22 cellular contexts compared by ENCODE assay signal in genomic region chr18:57927511-57927910, GRCh38.
DNase-seq lines count a peak whose midpoint lies in the region; ATAC-seq, FAIRE-seq and TF ChIP-seq lines count a peak whose summit lies in the region.
"Had no signal": no experiment of that assay in that cellular context is flagged by ENCODE, and none has a peak within 500 bp of the region (broad histone marks: within the 10 kb centered on the region; RNA-seq: fewer than 3 reads in every experiment).

No MANE protein-coding gene starts in this region.

- H3K4me1 Mint-ChIP-seq in activated naive CD4-positive, alpha-beta T cell treated with anti-CD3 and anti-CD28 coated beads, Interleukin-2, amount 50 U/mL, for 24 hours, result peaks cover 5% of the 10 kb centered on the region
- H3K4me1 Mint-ChIP-seq in osteocyte (ENCODE audit: unreplicated experiment), result peaks cover 18% of the 10 kb centered on the region
- H3K4me1 Mint-ChIP-seq: CD4-positive, CD25-positive, alpha-beta regulatory T cell had no signal

- no peak overlapping the region for H3K9ac ChIP-seq in HepG2 (ENCODE audit: insufficient read depth, low read depth, low read length)
- H3K9ac ChIP-seq: BLaER1 had no signal

- BruUV-seq in HepG2 (replicated peaks; lab: Mats Ljungman, UMichigan), result no TSS peak

- H3K9me3 Mint-ChIP-seq in activated naive CD4-positive, alpha-beta T cell treated with anti-CD3 and anti-CD28 coated beads, Interleukin-2, amount 50 U/mL, for 24 hours, result no peaks in the 10 kb centered on the region
- no peaks in the 10 kb centered on the region for H3K9me3 Mint-ChIP-seq in osteocyte (ENCODE audit: unreplicated experiment)
- H3K9me3 Mint-ChIP-seq: CD8-positive, alpha-beta T cell had no signal

- no peaks in the 10 kb centered on the region for H3K36me3 Mint-ChIP-seq in activated naive CD4-positive, alpha-beta T cell treated with anti-CD3 and anti-CD28 coated beads, Interleukin-2, amount 50 U/mL, for 24 hours
- no peaks in the 10 kb centered on the region for H3K36me3 Mint-ChIP-seq in osteocyte (ENCODE audit: unreplicated experiment)
- H3K36me3 Mint-ChIP-seq: CD4-positive, CD25-positive, alpha-beta regulatory T cell; CD8-positive, alpha-beta T cell had no signal

- TF ChIP-seq RAD21 in HepG2 (CRISPR knock-in tag; IDR thresholded peaks at IDR 0.05), result no peak

- CTCF ChIA-PET in HepG2 (lab: Yijun Ruan, JAX; ENCODE audit: low intra/inter-chr PET ratio, low total read pairs), result no interaction called here

- TF ChIP-seq EP300 in HepG2 (IDR thresholded peaks at IDR 0.05; ENCODE audit: low read depth in 2 of 2, low read length in 2 of 2) (peak in 1 of 2 experiments; percentile 43; a peak in 2 of 4 replicates), HepG2 (CRISPR knock-in tag; IDR thresholded peaks at IDR 0.05; ENCODE audit: borderline replicate concordance) (no peak)

- H3K27me3 ChIP-seq in HepG2 (ENCODE audit: control insufficient read depth in 1 of 2, insufficient read depth in 2 of 2, low read length in 2 of 2) (no peaks in the 10 kb centered on the region; a peak in 1 of 5 replicates), MG63 (no peaks in the 10 kb centered on the region), dorsolateral prefrontal cortex (no peaks in the 10 kb centered on the region)
- H3K27me3 ChIP-seq: BLaER1 had no signal

- H3K27me3 Mint-ChIP-seq in activated naive CD4-positive, alpha-beta T cell treated with anti-CD3 and anti-CD28 coated beads, Interleukin-2, amount 50 U/mL, for 24 hours, result peaks cover 3% of the 10 kb centered on the region
- no peaks in the 10 kb centered on the region for H3K27me3 Mint-ChIP-seq in osteocyte (ENCODE audit: unreplicated experiment)
- H3K27me3 Mint-ChIP-seq: B cell; CD4-positive, CD25-positive, alpha-beta regulatory T cell had no signal

- in situ Hi-C loops in HepG2 (cut with HindIII; ENCODE audit: extremely low pct_ligation_motif_present, low pct_unique_long_range_greater_than_20kb), result no loop called here

- H4K20me1 ChIP-seq in HepG2 (ENCODE audit: insufficient read depth, low read length), result no peaks in the 10 kb centered on the region
- H4K20me1 ChIP-seq: BLaER1 had no signal

- H3K79me2 ChIP-seq in HepG2 (ENCODE audit: insufficient read depth, low read length), result no peaks in the 10 kb centered on the region

- H3K4me2 ChIP-seq in HepG2 (ENCODE audit: low read depth, low read length), result no peak overlapping the region
- H3K4me2 ChIP-seq: BLaER1 had no signal

- peak; percentile 89 for ATAC-seq in HepG2
- ATAC-seq: CD8-positive, alpha-beta T cell had no signal

- H3K9me3 ChIP-seq in HepG2 (ENCODE audit: low read length) (no peaks in the 10 kb centered on the region), MG63 (no peaks in the 10 kb centered on the region)
- H3K9me3 ChIP-seq: Caco-2, HAP-1 had no signal

- peak overlapping the region; percentile 42 for H3K27ac Mint-ChIP-seq in activated naive CD4-positive, alpha-beta T cell treated with anti-CD3 and anti-CD28 coated beads, Interleukin-2, amount 50 U/mL, for 24 hours
- H3K27ac Mint-ChIP-seq in osteocyte (ENCODE audit: unreplicated experiment), result no peak overlapping the region
- H3K27ac Mint-ChIP-seq: B cell; CD4-positive, CD25-positive, alpha-beta regulatory T cell; CD8-positive, alpha-beta T cell had no signal

- WGBS in HepG2 (ENCODE audit: low lambda C conversion rate), result 0% methylated on average over 2 of the region's 2 CpGs

- H3K27ac ChIP-seq in HepG2 (ENCODE audit: extremely low read length, insufficient read depth, low read length) (no peak overlapping the region), dorsolateral prefrontal cortex (no peak overlapping the region)
- H3K27ac ChIP-seq: 22Rv1, BLaER1, C4-2B had no signal

- H3K4me3 ChIP-seq in HepG2 (replicated peaks in 1 of 3; ENCODE audit: insufficient read depth in 1 of 3, low read depth in 2 of 3, low read length in 3 of 3) (no peak overlapping the region), MG63 (no peak overlapping the region), dorsolateral prefrontal cortex (no peak overlapping the region)
- H3K4me3 ChIP-seq: BLaER1, HAP-1 had no signal

- no peak for DNase-seq in activated naive CD4-positive, alpha-beta T cell treated with Interleukin-2 at 50 U/mL for 16 hours
- DNase-seq in HepG2 (ENCODE audit: low spot score) (peak; percentile 71), osteocyte (ENCODE audit: extremely low spot score, unreplicated experiment) (peak; percentile 23), MG63 (no peak), SKM-1 treated with dmso at 0.1 percent for 144 hours (lab: John Stamatoyannopoulos, UW; ENCODE audit: unreplicated experiment) (no peak), dorsolateral prefrontal cortex (no peak)
- DNase-seq: Caco-2; CD4-positive, CD25-positive, alpha-beta regulatory T cell; CD8-positive, alpha-beta T cell; DMS153; DND-41; GOT3 had no signal

- POLR2A ChIA-PET in HepG2 (lab: Yijun Ruan, JAX), result interaction anchor here (1.0 kb wide), 1 partner anchor 86 kb away, joined by 3 read pairs; no protein-coding TSS in a partner anchor

- peaks cover 42% of the 10 kb centered on the region for H3K4me1 ChIP-seq in HepG2 (ENCODE audit: insufficient read depth, low read length)
- H3K4me1 ChIP-seq: BLaER1 had no signal

- H3K36me3 ChIP-seq in HepG2 (replicated peaks in 1 of 2; ENCODE audit: control insufficient read depth in 1 of 2, insufficient read depth in 2 of 2, low read length in 2 of 2) (no peaks in the 10 kb centered on the region), MG63 (no peaks in the 10 kb centered on the region)
- H3K36me3 ChIP-seq: BLaER1, HAP-1 had no signal

- peak; percentile 23 for FAIRE-seq in HepG2 (lab: Jason Lieb, UNC)
- FAIRE-seq: A204.1, G401.6, GM12892, H54 had no signal

- TF ChIP-seq POLR2A in HepG2 (IDR thresholded peaks at IDR 0.05; ENCODE audit: insufficient read depth in 1 of 2, low read depth in 2 of 2, low read length in 2 of 2), result no peak

- no peak for TF ChIP-seq CTCF in HepG2 (CRISPR knock-in tag; IDR thresholded peaks at IDR 0.05)
- TF ChIP-seq CTCF in osteocyte (IDR thresholded peaks at IDR 0.05), result no peak
- no peak for TF ChIP-seq CTCF in dorsolateral prefrontal cortex (IDR thresholded peaks at IDR 0.05 in 54 of 56, conservative IDR thresholded peaks at IDR 0.05 in 2 of 56; ENCODE audit: low read depth in 1 of 56, partially characterized antibody in 56 of 56)

- H2AFZ ChIP-seq in HepG2 (ENCODE audit: low read length), result no peak overlapping the region

- H3K4me3 Mint-ChIP-seq in activated naive CD4-positive, alpha-beta T cell treated with anti-CD3 and anti-CD28 coated beads, Interleukin-2, amount 50 U/mL, for 24 hours, result no peak overlapping the region
- H3K4me3 Mint-ChIP-seq in osteocyte (ENCODE audit: unreplicated experiment), result no peak overlapping the region
- H3K4me3 Mint-ChIP-seq: B cell; CD4-positive, CD25-positive, alpha-beta regulatory T cell; CD8-positive, alpha-beta T cell had no signal

- intact Hi-C loops in HepG2 (cut with micrococcal nuclease; ENCODE audit: unreplicated experiment), result no loop called here
- intact Hi-C loops in dorsolateral prefrontal cortex (cut with DNase I), result no loop called here

TF ChIP-seq in HepG2, 621 proteins besides CTCF, POLR2A, EP300 and RAD21 (continues in another document):
- TF ChIP-seq ZNF296 (CRISPR knock-in tag; conservative IDR thresholded peaks at IDR 0.05) (no peak), AHDC1 (CRISPR knock-in tag; IDR thresholded peaks at IDR 0.05; ENCODE audit: borderline replicate concordance) (no peak), FOXA1 (IDR thresholded peaks at IDR 0.05) (no peak), FOXA1 (CRISPR knock-in tag; IDR thresholded peaks at IDR 0.05) (peak; percentile 73), CEBPG (CRISPR knock-in tag; IDR thresholded peaks at IDR 0.05) (peak; percentile 87), GPBP1L1 (CRISPR knock-in tag; IDR thresholded peaks at IDR 0.05) (no peak)

Comparison
In these comparisons a context has a peak if more than half of its experiments do, and no peak if none do; other contexts are left out.
1. DNase-seq: peak in HepG2 (single experiment) and osteocyte (single experiment); none in activated naive CD4-positive, alpha-beta T cell treated with Interleukin-2 at 50 U/mL for 16 hours (single experiment), MG63 (single experiment), SKM-1 treated with dmso at 0.1 percent for 144 hours (single experiment) and dorsolateral prefrontal cortex (0 of 10).